2 cellular contexts compared by ENCODE assay signal in genomic region chr1:9821710-9822109, GRCh38.
TF ChIP-seq lines count a peak whose summit lies in the region.

No MANE protein-coding gene starts in this region.

TF ChIP-seq in IMR-90, 13 proteins besides CTCF, POLR2A, EP300 and RAD21:
- TF ChIP-seq CEBPB (IDR thresholded peaks at IDR 0.05; ENCODE audit: low read depth, low read length) = no peak
- no peak for TF ChIP-seq MAZ (IDR thresholded peaks at IDR 0.05; ENCODE audit: borderline replicate concordance, low read depth, low read length)
- no peak for TF ChIP-seq BHLHE40 (IDR thresholded peaks at IDR 0.05; ENCODE audit: low read depth, low read length)
- TF ChIP-seq FOS (IDR thresholded peaks at IDR 0.05; ENCODE audit: low read depth, low read length) = no peak
- TF ChIP-seq MXI1 (IDR thresholded peaks at IDR 0.05; ENCODE audit: borderline replicate concordance, low read depth, low read length) = no peak
- TF ChIP-seq RCOR1 (IDR thresholded peaks at IDR 0.05; ENCODE audit: insufficient replicate concordance, low read length) = no peak
TF ChIP-seq in IMR-90: peak in this region for 0.

TF ChIP-seq in GM12878, 131 proteins besides CTCF, POLR2A, EP300 and RAD21:
- no peak for TF ChIP-seq SIX5 (IDR thresholded peaks at IDR 0.05; ENCODE audit: low read depth, low read length, severe bottlenecking)
- TF ChIP-seq ZNF687 (IDR thresholded peaks at IDR 0.05) = no peak
- TF ChIP-seq SREBF1 (IDR thresholded peaks at IDR 0.05; ENCODE audit: low read length) = no peak
- no peak for TF ChIP-seq YY1 (IDR thresholded peaks at IDR 0.05; ENCODE audit: low read depth, low read length)
- TF ChIP-seq FOXK2 (IDR thresholded peaks at IDR 0.05) = no peak
- TF ChIP-seq ETV6 (conservative IDR thresholded peaks at IDR 0.05 in 1 of 2, IDR thresholded peaks at IDR 0.05 in 1 of 2; ENCODE audit: borderline replicate concordance in 1 of 2, low read depth in 1 of 2) = no peak
- TF ChIP-seq GATAD2B (conservative IDR thresholded peaks at IDR 0.05; ENCODE audit: low read depth) = no peak
- TF ChIP-seq KDM1A (IDR thresholded peaks at IDR 0.05; ENCODE audit: borderline replicate concordance) = no peak
- TF ChIP-seq, protein P1, sequence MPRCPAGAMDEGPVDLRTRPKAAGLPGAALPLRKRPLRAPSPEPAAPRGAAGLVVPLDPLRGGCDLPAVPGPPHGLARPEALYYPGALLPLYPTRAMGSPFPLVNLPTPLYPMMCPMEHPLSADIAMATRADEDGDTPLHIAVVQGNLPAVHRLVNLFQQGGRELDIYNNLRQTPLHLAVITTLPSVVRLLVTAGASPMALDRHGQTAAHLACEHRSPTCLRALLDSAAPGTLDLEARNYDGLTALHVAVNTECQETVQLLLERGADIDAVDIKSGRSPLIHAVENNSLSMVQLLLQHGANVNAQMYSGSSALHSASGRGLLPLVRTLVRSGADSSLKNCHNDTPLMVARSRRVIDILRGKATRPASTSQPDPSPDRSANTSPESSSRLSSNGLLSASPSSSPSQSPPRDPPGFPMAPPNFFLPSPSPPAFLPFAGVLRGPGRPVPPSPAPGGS (IDR thresholded peaks at IDR 0.05; ENCODE audit: borderline replicate concordance, insufficient read depth, low read depth, low read length, poor library complexity, severe bottlenecking) = no peak
- no peak for TF ChIP-seq SREBF2 (IDR thresholded peaks at IDR 0.05; ENCODE audit: low read length)
- no peak for TF ChIP-seq BMI1 (IDR thresholded peaks at IDR 0.05; ENCODE audit: borderline replicate concordance)
- TF ChIP-seq, protein P2, sequence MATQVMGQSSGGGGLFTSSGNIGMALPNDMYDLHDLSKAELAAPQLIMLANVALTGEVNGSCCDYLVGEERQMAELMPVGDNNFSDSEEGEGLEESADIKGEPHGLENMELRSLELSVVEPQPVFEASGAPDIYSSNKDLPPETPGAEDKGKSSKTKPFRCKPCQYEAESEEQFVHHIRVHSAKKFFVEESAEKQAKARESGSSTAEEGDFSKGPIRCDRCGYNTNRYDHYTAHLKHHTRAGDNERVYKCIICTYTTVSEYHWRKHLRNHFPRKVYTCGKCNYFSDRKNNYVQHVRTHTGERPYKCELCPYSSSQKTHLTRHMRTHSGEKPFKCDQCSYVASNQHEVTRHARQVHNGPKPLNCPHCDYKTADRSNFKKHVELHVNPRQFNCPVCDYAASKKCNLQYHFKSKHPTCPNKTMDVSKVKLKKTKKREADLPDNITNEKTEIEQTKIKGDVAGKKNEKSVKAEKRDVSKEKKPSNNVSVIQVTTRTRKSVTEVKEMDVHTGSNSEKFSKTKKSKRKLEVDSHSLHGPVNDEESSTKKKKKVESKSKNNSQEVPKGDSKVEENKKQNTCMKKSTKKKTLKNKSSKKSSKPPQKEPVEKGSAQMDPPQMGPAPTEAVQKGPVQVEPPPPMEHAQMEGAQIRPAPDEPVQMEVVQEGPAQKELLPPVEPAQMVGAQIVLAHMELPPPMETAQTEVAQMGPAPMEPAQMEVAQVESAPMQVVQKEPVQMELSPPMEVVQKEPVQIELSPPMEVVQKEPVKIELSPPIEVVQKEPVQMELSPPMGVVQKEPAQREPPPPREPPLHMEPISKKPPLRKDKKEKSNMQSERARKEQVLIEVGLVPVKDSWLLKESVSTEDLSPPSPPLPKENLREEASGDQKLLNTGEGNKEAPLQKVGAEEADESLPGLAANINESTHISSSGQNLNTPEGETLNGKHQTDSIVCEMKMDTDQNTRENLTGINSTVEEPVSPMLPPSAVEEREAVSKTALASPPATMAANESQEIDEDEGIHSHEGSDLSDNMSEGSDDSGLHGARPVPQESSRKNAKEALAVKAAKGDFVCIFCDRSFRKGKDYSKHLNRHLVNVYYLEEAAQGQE (IDR thresholded peaks at IDR 0.05; ENCODE audit: low read depth, low read length) = no peak
- TF ChIP-seq, protein P3, sequence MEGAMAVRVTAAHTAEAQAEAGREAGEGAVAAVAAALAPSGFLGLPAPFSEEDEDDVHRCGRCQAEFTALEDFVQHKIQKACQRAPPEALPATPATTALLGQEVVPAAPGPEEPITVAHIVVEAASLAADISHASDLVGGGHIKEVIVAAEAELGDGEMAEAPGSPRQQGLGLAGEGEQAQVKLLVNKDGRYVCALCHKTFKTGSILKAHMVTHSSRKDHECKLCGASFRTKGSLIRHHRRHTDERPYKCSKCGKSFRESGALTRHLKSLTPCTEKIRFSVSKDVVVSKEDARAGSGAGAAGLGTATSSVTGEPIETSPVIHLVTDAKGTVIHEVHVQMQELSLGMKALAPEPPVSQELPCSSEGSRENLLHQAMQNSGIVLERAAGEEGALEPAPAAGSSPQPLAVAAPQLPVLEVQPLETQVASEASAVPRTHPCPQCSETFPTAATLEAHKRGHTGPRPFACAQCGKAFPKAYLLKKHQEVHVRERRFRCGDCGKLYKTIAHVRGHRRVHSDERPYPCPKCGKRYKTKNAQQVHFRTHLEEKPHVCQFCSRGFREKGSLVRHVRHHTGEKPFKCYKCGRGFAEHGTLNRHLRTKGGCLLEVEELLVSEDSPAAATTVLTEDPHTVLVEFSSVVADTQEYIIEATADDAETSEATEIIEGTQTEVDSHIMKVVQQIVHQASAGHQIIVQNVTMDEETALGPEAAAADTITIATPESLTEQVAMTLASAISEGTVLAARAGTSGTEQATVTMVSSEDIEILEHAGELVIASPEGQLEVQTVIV (IDR thresholded peaks at IDR 0.05; ENCODE audit: borderline replicate concordance, partially characterized antibody) = no peak
- no peak for TF ChIP-seq ATF7 (IDR thresholded peaks at IDR 0.05; ENCODE audit: low read depth)
- TF ChIP-seq ZNF274 (IDR thresholded peaks at IDR 0.05; ENCODE audit: insufficient read depth, insufficient read length) = no peak
- TF ChIP-seq, protein P4, sequence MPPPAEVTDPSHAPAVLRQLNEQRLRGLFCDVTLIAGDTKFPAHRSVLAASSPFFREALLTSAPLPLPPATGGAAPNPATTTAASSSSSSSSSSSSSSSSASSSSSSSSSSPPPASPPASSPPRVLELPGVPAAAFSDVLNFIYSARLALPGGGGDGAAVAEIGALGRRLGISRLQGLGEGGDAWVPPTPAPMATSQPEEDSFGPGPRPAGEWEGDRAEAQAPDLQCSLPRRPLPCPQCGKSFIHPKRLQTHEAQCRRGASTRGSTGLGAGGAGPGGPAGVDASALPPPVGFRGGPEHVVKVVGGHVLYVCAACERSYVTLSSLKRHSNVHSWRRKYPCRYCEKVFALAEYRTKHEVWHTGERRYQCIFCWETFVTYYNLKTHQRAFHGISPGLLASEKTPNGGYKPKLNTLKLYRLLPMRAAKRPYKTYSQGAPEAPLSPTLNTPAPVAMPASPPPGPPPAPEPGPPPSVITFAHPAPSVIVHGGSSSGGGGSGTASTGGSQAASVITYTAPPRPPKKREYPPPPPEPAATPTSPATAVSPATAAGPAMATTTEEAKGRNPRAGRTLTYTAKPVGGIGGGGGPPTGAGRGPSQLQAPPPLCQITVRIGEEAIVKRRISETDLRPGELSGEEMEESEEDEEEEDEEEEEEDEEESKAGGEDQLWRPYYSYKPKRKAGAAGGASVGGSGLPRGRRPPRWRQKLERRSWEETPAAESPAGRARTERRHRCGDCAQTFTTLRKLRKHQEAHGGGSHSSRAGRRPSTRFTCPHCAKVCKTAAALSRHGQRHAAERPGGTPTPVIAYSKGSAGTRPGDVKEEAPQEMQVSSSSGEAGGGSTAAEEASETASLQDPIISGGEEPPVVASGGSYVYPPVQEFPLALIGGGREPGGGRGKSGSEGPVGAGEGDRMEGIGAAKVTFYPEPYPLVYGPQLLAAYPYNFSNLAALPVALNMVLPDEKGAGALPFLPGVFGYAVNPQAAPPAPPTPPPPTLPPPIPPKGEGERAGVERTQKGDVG (CRISPR knock-in tag; IDR thresholded peaks at IDR 0.05) = no peak
- TF ChIP-seq ATF2 (IDR thresholded peaks at IDR 0.05; ENCODE audit: low read length) = no peak
- no peak for TF ChIP-seq SKIL (IDR thresholded peaks at IDR 0.05; ENCODE audit: low read depth, poor library complexity, severe bottlenecking)
- no peak for TF ChIP-seq RFX5 (IDR thresholded peaks at IDR 0.05; ENCODE audit: low read depth, low read length)
